In genomic region chr6:110815260-110816109, GRCh38 we compare ENCODE assay signal across 1 cellular context.
TF ChIP-seq lines count a peak whose summit lies in the region.

CDK19 (minus strand) TSS chr6:110815469; CDS start chr6:110815136, 333 bp downstream.

TF ChIP-seq in HepG2, 621 proteins besides CTCF, POLR2A, EP300 and RAD21 (continued from another document and continues in another):
- peak; percentile 80; the same call in 1 of the 2 replicates for TF ChIP-seq REPIN1 (CRISPR knock-in tag; IDR thresholded peaks at IDR 0.05; ENCODE audit: borderline replicate concordance, low read depth)
- no peak for TF ChIP-seq TOE1 (CRISPR knock-in tag; IDR thresholded peaks at IDR 0.05)
- 0 out of 2 replicates have a peak, but pooled peaks have one; percentile 45 for TF ChIP-seq MED13 (CRISPR knock-in tag; IDR thresholded peaks at IDR 0.05)
- TF ChIP-seq CERS6 (CRISPR knock-in tag; IDR thresholded peaks at IDR 0.05) = no peak
- TF ChIP-seq ISL2 (CRISPR knock-in tag; IDR thresholded peaks at IDR 0.05) = no peak
- TF ChIP-seq JUND (CRISPR knock-in tag; IDR thresholded peaks at IDR 0.05) = no peak
- peak; percentile 49 for TF ChIP-seq HNF1A (IDR thresholded peaks at IDR 0.05; ENCODE audit: low read depth)
- TF ChIP-seq HNF1A (CRISPR knock-in tag; IDR thresholded peaks at IDR 0.05; ENCODE audit: borderline replicate concordance) = peak; percentile 58; the same call in 1 of the 2 replicates
- no peak for TF ChIP-seq STAT5B (CRISPR knock-in tag; IDR thresholded peaks at IDR 0.05)
- peak; percentile 13; the same call in 1 of the 2 replicates for TF ChIP-seq ATF7 (IDR thresholded peaks at IDR 0.05)
- TF ChIP-seq ATF7 (CRISPR knock-in tag; IDR thresholded peaks at IDR 0.05) = no peak; the same call in 1 of the 2 replicates
- TF ChIP-seq ZBTB49 (CRISPR knock-in tag; IDR thresholded peaks at IDR 0.05; ENCODE audit: borderline replicate concordance) = no peak
- TF ChIP-seq ZFP62 (CRISPR knock-in tag; IDR thresholded peaks at IDR 0.05) = no peak
- TF ChIP-seq ZNF549 (CRISPR knock-in tag; IDR thresholded peaks at IDR 0.05) = no peak
- TF ChIP-seq ZNF652 (CRISPR knock-in tag; IDR thresholded peaks at IDR 0.05; ENCODE audit: borderline replicate concordance, low read depth) = no peak
- no peak for TF ChIP-seq ZNF296 (CRISPR knock-in tag; conservative IDR thresholded peaks at IDR 0.05)
- no peak; the same call in none of the 2 replicates for TF ChIP-seq ZNF160 (CRISPR knock-in tag; IDR thresholded peaks at IDR 0.05)
- TF ChIP-seq NR2F6 (IDR thresholded peaks at IDR 0.05) = no peak
- no peak for TF ChIP-seq NR2F6 (CRISPR knock-in tag; IDR thresholded peaks at IDR 0.05)
- peak; percentile 49; the same call in 1 of the 2 replicates for TF ChIP-seq ZBTB43 (CRISPR knock-in tag; conservative IDR thresholded peaks at IDR 0.05)
- TF ChIP-seq POLR2AphosphoS5 (IDR thresholded peaks at IDR 0.05; ENCODE audit: low read depth, low read length) = peak; percentile 91
- TF ChIP-seq ZNF552 (CRISPR knock-in tag; IDR thresholded peaks at IDR 0.05; ENCODE audit: borderline replicate concordance) = no peak
- peak; percentile 25; the same call in 1 of the 2 replicates for TF ChIP-seq GATAD2A (CRISPR knock-in tag; IDR thresholded peaks at IDR 0.05)
- TF ChIP-seq ZNF672 (CRISPR knock-in tag; IDR thresholded peaks at IDR 0.05) = no peak
- TF ChIP-seq ZFP36L2 (CRISPR knock-in tag; IDR thresholded peaks at IDR 0.05) = no peak
- TF ChIP-seq CCAR2 (optimal IDR thresholded peaks at IDR 0.05; ENCODE audit: low read depth, low read length) = no peak
- no peak for TF ChIP-seq ZNF280B (CRISPR knock-in tag; IDR thresholded peaks at IDR 0.05; ENCODE audit: borderline replicate concordance)
- TF ChIP-seq ZNF33B (CRISPR knock-in tag; IDR thresholded peaks at IDR 0.05) = peak; percentile 54; the same call in 1 of the 2 replicates
- no peak for TF ChIP-seq SKI (IDR thresholded peaks at IDR 0.05; ENCODE audit: partially characterized antibody)
- no peak for TF ChIP-seq ZBTB33 (CRISPR knock-in tag; IDR thresholded peaks at IDR 0.05)
- TF ChIP-seq ERF (CRISPR knock-in tag; IDR thresholded peaks at IDR 0.05) = peak; percentile 72
- TF ChIP-seq ZKSCAN8 (CRISPR knock-in tag; IDR thresholded peaks at IDR 0.05; ENCODE audit: borderline replicate concordance) = peak; percentile 63; the same call in 1 of the 2 replicates
- TF ChIP-seq RBM39 (IDR thresholded peaks at IDR 0.05; ENCODE audit: low read depth, low read length, poor library complexity, severe bottlenecking) = no peak
- TF ChIP-seq ZMYM4 (CRISPR knock-in tag; IDR thresholded peaks at IDR 0.05) = peak; percentile 95
- TF ChIP-seq ZNF205 (CRISPR knock-in tag; IDR thresholded peaks at IDR 0.05) = peak; percentile 51; the same call in 1 of the 2 replicates
- TF ChIP-seq ZNF609 (CRISPR knock-in tag; IDR thresholded peaks at IDR 0.05; ENCODE audit: borderline replicate concordance) = peak; percentile 57; the same call in 1 of the 2 replicates
- peak; percentile 54; the same call in 1 of the 2 replicates for TF ChIP-seq ZNF451 (CRISPR knock-in tag; IDR thresholded peaks at IDR 0.05)
- no peak for TF ChIP-seq FUBP1 (CRISPR knock-in tag; IDR thresholded peaks at IDR 0.05; ENCODE audit: borderline replicate concordance)
- TF ChIP-seq PHF21A (CRISPR knock-in tag; IDR thresholded peaks at IDR 0.05) = peak; percentile 96
- TF ChIP-seq ATF3 (CRISPR knock-in tag; IDR thresholded peaks at IDR 0.05) = peak; percentile 66; the same call in 1 of the 2 replicates
- TF ChIP-seq ZNF30 (CRISPR knock-in tag; IDR thresholded peaks at IDR 0.05) = no peak
- TF ChIP-seq ZNF333 (CRISPR knock-in tag; IDR thresholded peaks at IDR 0.05; ENCODE audit: borderline replicate concordance) = no peak
- 0 out of 2 replicates have a peak, but pooled peaks have one; percentile 55 for TF ChIP-seq ZNF335 (CRISPR knock-in tag; IDR thresholded peaks at IDR 0.05)
